ENCODE assay signal across 8 cellular contexts in genomic region chr19:45455707-45456499, GRCh38. TPM values are rescaled to one million over a fixed set of nuclear protein-coding genes. Genes with fewer than 3 reads are reported as not detected.
DNase-seq lines count a peak whose midpoint lies in the region; ATAC-seq and TF ChIP-seq lines count a peak whose summit lies in the region.

No MANE protein-coding gene starts in this region.

- H3K27ac Mint-ChIP-seq in CD4-positive, CD25-positive, alpha-beta regulatory T cell: peak overlapping the region; percentile 52 to 67 (median 55)

- WGBS in right cardiac atrium: 12% methylated on average over 27 of the region's 27 CpGs

- H3K9me3 ChIP-seq in CD4-positive, CD25-positive, alpha-beta regulatory T cell (ENCODE audit: control insufficient read depth in 2 of 2, low read length in 2 of 2): no peaks in the 10 kb centered on the region
- H3K9me3 ChIP-seq in RWPE2 (ENCODE audit: severe bottlenecking) (no peaks in the 10 kb centered on the region), right cardiac atrium (ENCODE audit: control insufficient read depth, low read length) (no peaks in the 10 kb centered on the region)

- H3K4me1 ChIP-seq in CD4-positive, CD25-positive, alpha-beta regulatory T cell (ENCODE audit: control insufficient read depth, insufficient read depth, low read length, poor library complexity, severe bottlenecking): peaks cover 22% of the 10 kb centered on the region
- H3K4me1 ChIP-seq in RWPE2 (ENCODE audit: insufficient read depth, poor library complexity, severe bottlenecking) (peaks cover 17% of the 10 kb centered on the region), right cardiac atrium (ENCODE audit: control insufficient read depth, insufficient read depth, low read length) (no peaks in the 10 kb centered on the region)

- no peaks in the 10 kb centered on the region for H3K27me3 ChIP-seq in CD4-positive, CD25-positive, alpha-beta regulatory T cell (ENCODE audit: control insufficient read depth, insufficient read depth, low read length)
- no peaks in the 10 kb centered on the region for H3K27me3 ChIP-seq in RWPE2 (ENCODE audit: insufficient read depth, poor library complexity, severe bottlenecking)
- H3K27me3 ChIP-seq in right cardiac atrium (ENCODE audit: control insufficient read depth, insufficient read depth): no peaks in the 10 kb centered on the region

- H3K4me3 ChIP-seq in CD4-positive, CD25-positive, alpha-beta regulatory T cell (ENCODE audit: low read depth, low read length): no peak overlapping the region
- peak overlapping the region; percentile 10 for H3K4me3 ChIP-seq in HFF-Myc (replicated peaks; ENCODE audit: low read depth, low read length)
- H3K4me3 ChIP-seq in RWPE2 (ENCODE audit: severe bottlenecking): no peak overlapping the region
- no peak overlapping the region for H3K4me3 ChIP-seq in right cardiac atrium (ENCODE audit: low read length)
- peak overlapping the region; percentile 19 for H3K4me3 ChIP-seq in retinal pigment epithelial cell (ENCODE audit: low read length)

- peak; percentile 36 to 38 for ATAC-seq in CD4-positive, CD25-positive, alpha-beta regulatory T cell (ENCODE audit: low read depth in 2 of 2)
- ATAC-seq in RWPE2 (ENCODE audit: low read depth): peak; percentile 94
- ATAC-seq in right cardiac atrium: peak; percentile 90 to 93
- no peak for ATAC-seq in GM19035 (IDR thresholded peaks at IDR 0.05; ENCODE audit: unreplicated experiment)

- peaks cover 6 to 31% (median 24%) of the 10 kb centered on the region in 4 donors for H3K4me1 Mint-ChIP-seq in CD4-positive, CD25-positive, alpha-beta regulatory T cell

- intact Hi-C loops in right cardiac atrium (cut with DNase I): no loop called here

- H3K27ac ChIP-seq in CD4-positive, CD25-positive, alpha-beta regulatory T cell (ENCODE audit: insufficient read depth, low read length, poor library complexity, severe bottlenecking): no peak overlapping the region
- peak overlapping the region; percentile 90 for H3K27ac ChIP-seq in RWPE2 (ENCODE audit: poor library complexity, severe bottlenecking)
- peak overlapping the region; percentile 65 for H3K27ac ChIP-seq in right cardiac atrium (ENCODE audit: low read length)

- DNase-seq in CD4-positive, CD25-positive, alpha-beta regulatory T cell: peak in 1 of 3 donors; percentile 48
- DNase-seq in HFF-Myc (ENCODE audit: extremely low read depth, low read depth): no peak
- DNase-seq in RWPE2 (ENCODE audit: low spot score): peak; percentile 98
- peak; percentile 93 for DNase-seq in amniotic stem cell (lab: John Stamatoyannopoulos, UW)
- DNase-seq in right cardiac atrium: peak; percentile 93 to 94 (median 93)
- DNase-seq in retinal pigment epithelial cell (ENCODE audit: low read depth): peak; percentile 99
- no peak for DNase-seq in NCI-H1930 (lab: John Stamatoyannopoulos, UW)

- H3K27me3 Mint-ChIP-seq in CD4-positive, CD25-positive, alpha-beta regulatory T cell: peaks cover 9% of the 10 kb centered on the region

- H3K36me3 ChIP-seq in CD4-positive, CD25-positive, alpha-beta regulatory T cell (ENCODE audit: control insufficient read depth, insufficient read depth, low read length): no peaks in the 10 kb centered on the region
- H3K36me3 ChIP-seq in RWPE2 (ENCODE audit: low read depth): no peaks in the 10 kb centered on the region

- H3K36me3 Mint-ChIP-seq in CD4-positive, CD25-positive, alpha-beta regulatory T cell: no peaks in the 10 kb centered on the region

- TF ChIP-seq CTCF in HFF-Myc (IDR thresholded peaks at IDR 0.05; ENCODE audit: low read depth, low read length, missing control alignments) (no peak), RWPE2 (IDR thresholded peaks at IDR 0.05; ENCODE audit: poor library complexity, severe bottlenecking) (no peak), retinal pigment epithelial cell (conservative IDR thresholded peaks at IDR 0.05; ENCODE audit: low read depth, low read length) (no peak)

- peaks cover 0 to 3% (median 0%) of the 10 kb centered on the region in 7 donors for H3K9me3 Mint-ChIP-seq in CD4-positive, CD25-positive, alpha-beta regulatory T cell

- H3K4me3 Mint-ChIP-seq in CD4-positive, CD25-positive, alpha-beta regulatory T cell: peak overlapping the region in 2 of 4 donors; percentile 38 to 73

RNA-seq across cellular contexts. Expression of gene FOSB, which starts 11.9 kb away (rescaled TPM):
- total RNA-seq in CD4-positive, CD25-positive, alpha-beta regulatory T cell: 731 TPM
- polyA plus RNA-seq in CD4-positive, CD25-positive, alpha-beta regulatory T cell: 10 to 100 TPM in 2 of 4 donors, 1 to 10 TPM in 2; 5.2 to 12.7 (median 9.6) TPM
- total RNA-seq in right cardiac atrium: 10 to 100 TPM in 1 of 4 donors, 1 to 10 TPM in 3; 1.6 to 16.3 (median 6.1) TPM
- 57.8 TPM for polyA plus RNA-seq in right cardiac atrium

RNA-seq across cellular contexts. Expression of gene ERCC1, which starts 32.2 kb away (rescaled TPM):
- 30.5 TPM for total RNA-seq in CD4-positive, CD25-positive, alpha-beta regulatory T cell
- 10 to 100 TPM; 25.9 to 28.7 (median 26.3) TPM for polyA plus RNA-seq in CD4-positive, CD25-positive, alpha-beta regulatory T cell
- total RNA-seq in right cardiac atrium: 100 to 1,000 TPM; 133 to 143 (median 139) TPM
- polyA plus RNA-seq in right cardiac atrium: 139 TPM

RNA-seq across cellular contexts. Expression of gene RTN2, which starts 40.9 kb away (rescaled TPM):
- 1.5 TPM for total RNA-seq in CD4-positive, CD25-positive, alpha-beta regulatory T cell
- polyA plus RNA-seq in CD4-positive, CD25-positive, alpha-beta regulatory T cell: under 1 TPM; 0.09 to 0.88 (median 0.28) TPM
- 10 to 100 TPM; 18.7 to 26.4 (median 20.4) TPM for total RNA-seq in right cardiac atrium
- polyA plus RNA-seq in right cardiac atrium: 20.2 TPM

RNA-seq across cellular contexts. Expression of gene PPM1N, which starts 42.3 kb away (rescaled TPM):
- 2.3 TPM for total RNA-seq in CD4-positive, CD25-positive, alpha-beta regulatory T cell
- polyA plus RNA-seq in CD4-positive, CD25-positive, alpha-beta regulatory T cell: 1 to 10 TPM; 2.5 to 6.7 (median 3.7) TPM
- under 1 TPM in 2 of 4 donors, not detected in 2; 0.24 to 0.96 TPM for total RNA-seq in right cardiac atrium
- 0.91 TPM for polyA plus RNA-seq in right cardiac atrium

RNA-seq across cellular contexts. Expression of gene POLR1G, which starts 49.5 kb away (rescaled TPM):
- 2.1 TPM for total RNA-seq in CD4-positive, CD25-positive, alpha-beta regulatory T cell
- polyA plus RNA-seq in CD4-positive, CD25-positive, alpha-beta regulatory T cell: 1 to 10 TPM; 1.6 to 3.6 (median 2.4) TPM
- total RNA-seq in right cardiac atrium: 1 to 10 TPM; 4.0 to 6.3 (median 5.0) TPM
- polyA plus RNA-seq in right cardiac atrium: 4.0 TPM

Comparison
In these comparisons a context has a peak if more than half of its experiments do, and no peak if none do; other contexts are left out.
1. DNase-seq: peak in RWPE2 (single experiment), amniotic stem cell (single experiment), right cardiac atrium (3 of 3) and retinal pigment epithelial cell (single experiment); none in HFF-Myc (single experiment) and NCI-H1930 (0 of 2).
2. H3K4me3 ChIP-seq: peak in HFF-Myc (single experiment) and retinal pigment epithelial cell (single experiment); none in CD4-positive, CD25-positive, alpha-beta regulatory T cell (single experiment), RWPE2 (single experiment) and right cardiac atrium (single experiment).
3. RNA of gene FOSB, which starts 11.9 kb away (total RNA-seq): 731 TPM in CD4-positive, CD25-positive, alpha-beta regulatory T cell (single experiment); 1.6 to 16.3 TPM in right cardiac atrium; every median in the first group is over 10 times any median in the second.